Comparison of ENCODE assay signal across 1 cellular context in genomic region chr17:74212913-74213791, GRCh38.
A peak's percentile ranks its signal among the peaks of the same experiment; 100 is the strongest.
TF ChIP-seq lines count a peak whose summit lies in the region.

Gene TTYH2 (plus strand): TSS chr17:74213571. CDS start chr17:74213588, 17 bp downstream.

TF ChIP-seq in K562, 482 proteins besides CTCF, POLR2A, EP300 and RAD21 (continued from another document and continues in another):
- no peak for TF ChIP-seq ZMIZ1 (IDR thresholded peaks at IDR 0.05; ENCODE audit: low read depth in 2 of 2, low read length in 2 of 2)
- TF ChIP-seq PBX2 (CRISPR knock-in tag; IDR thresholded peaks at IDR 0.05; ENCODE audit: low read depth), result no peak
- TF ChIP-seq PBX2 (tag; conservative IDR thresholded peaks at IDR 0.05; ENCODE audit: low read depth), result no peak; the same call in 1 of the 2 replicates
- TF ChIP-seq TCFL5 (CRISPR knock-in tag; conservative IDR thresholded peaks at IDR 0.05), result no peak
- TF ChIP-seq PRMT5 (CRISPR knock-in tag; IDR thresholded peaks at IDR 0.05), result no peak
- no peak for TF ChIP-seq CBFA2T2 (conservative IDR thresholded peaks at IDR 0.05)
- no peak for TF ChIP-seq MGA (IDR thresholded peaks at IDR 0.05)
- no peak for TF ChIP-seq DDX20 (tag; IDR thresholded peaks at IDR 0.05; ENCODE audit: low read depth)
- TF ChIP-seq ZNF583 (CRISPR knock-in tag; IDR thresholded peaks at IDR 0.05), result no peak
- no peak for TF ChIP-seq HSF4 (CRISPR knock-in tag; IDR thresholded peaks at IDR 0.05; ENCODE audit: borderline replicate concordance)
- TF ChIP-seq TEAD1 (CRISPR knock-in tag; IDR thresholded peaks at IDR 0.05), result no peak
- TF ChIP-seq SRSF3 (IDR thresholded peaks at IDR 0.05; ENCODE audit: insufficient read depth, low read length), result no peak
- no peak for TF ChIP-seq STAT5A (IDR thresholded peaks at IDR 0.05; ENCODE audit: borderline replicate concordance, low read length)
- TF ChIP-seq ZNF318 (IDR thresholded peaks at IDR 0.05; ENCODE audit: borderline replicate concordance in 1 of 2, low read depth in 1 of 2), result no peak
- TF ChIP-seq RBM25 (IDR thresholded peaks at IDR 0.05; ENCODE audit: low read depth, low read length, severe bottlenecking), result peak; percentile 35
- no peak for TF ChIP-seq ZNF24 (IDR thresholded peaks at IDR 0.05)
